In the genomic region with DNA sequence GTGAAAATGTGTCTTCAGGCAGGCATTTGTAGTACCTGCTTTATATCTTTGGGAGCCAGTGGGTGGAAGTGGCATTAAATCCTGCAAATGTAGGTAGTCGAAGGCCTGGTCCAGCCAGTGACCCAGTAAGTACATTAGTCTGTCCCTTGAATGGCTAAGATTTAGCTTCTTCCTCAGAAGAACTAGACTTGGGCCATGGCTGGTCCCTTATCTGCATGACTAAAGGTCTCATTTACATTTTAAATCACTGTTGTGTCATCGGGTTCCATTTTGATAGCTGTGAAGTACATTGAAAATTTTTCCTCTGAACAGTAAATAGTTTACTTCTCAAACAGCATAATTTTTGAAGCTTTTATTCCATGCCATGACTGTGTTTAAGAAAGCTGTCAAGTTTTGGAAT, we compare ENCODE assay signal across 27 cellular contexts.
"Had no signal": no experiment of that assay in that cellular context is flagged by ENCODE, and none has a peak within 500 bp of the region (broad histone marks: within the 10 kb centered on the region; RNA-seq: fewer than 3 reads in every experiment).

No MANE protein-coding gene starts in this region.

- H3K4me1 ChIP-seq: esophagus squamous epithelium, lower lobe of right lung, parathyroid adenoma, prostate gland, right atrium auricular region, testis, upper lobe of left lung had no signal

- H3K9ac ChIP-seq: parathyroid adenoma had no signal

- H3K4me3 ChIP-seq: coronary artery, esophagus squamous epithelium, heart right ventricle, lower lobe of right lung, prostate gland, right atrium auricular region, testis, tibial nerve, upper lobe of left lung had no signal

- ATAC-seq: heart right ventricle; left ventricle myocardium superior; lower lobe of right lung; natural killer cell; sciatic nerve; stimulated activated effector memory CD8-positive, alpha-beta T cell treated with anti-CD3 and anti-CD28 coated beads, Interleukin-12 subunit alpha, Interleukin-12 subunit beta, amount 100 ng/mL, for 72 hours; stimulated activated naive CD8-positive, alpha-beta T cell treated with anti-CD3 and anti-CD28 coated beads, Interleukin-15, Interleukin-2, amounts not matched to agents 100 U/mL and 50 U/mL, for 24 hours had no signal

- H3K36me3 ChIP-seq: esophagus squamous epithelium, heart right ventricle, lower lobe of right lung, neutrophil, prostate gland, right atrium auricular region, tibial nerve, upper lobe of left lung had no signal

- H3K27ac ChIP-seq: coronary artery, esophagus squamous epithelium, heart right ventricle, lower lobe of right lung, neutrophil, parathyroid adenoma, prostate gland, right atrium auricular region, testis, tibial nerve, upper lobe of left lung had no signal

- H3K9me3 ChIP-seq: esophagus squamous epithelium, heart right ventricle, lower lobe of right lung, neutrophil, prostate gland, right atrium auricular region, testis, tibial nerve, upper lobe of left lung had no signal

- FAIRE-seq: endothelial cell of umbilical vein, keratinocyte, urothelium cell line had no signal

- DNase-seq: dermis blood vessel endothelial cell; effector memory CD4-positive, alpha-beta T cell; esophagus squamous epithelium; foreskin melanocyte; glutamatergic neuron; heart right ventricle; hippocampal formation; left ventricle myocardium superior; lower lobe of right lung; natural killer cell; stimulated activated CD4-positive, alpha-beta T cell treated with anti-CD3 and anti-CD28 coated beads, Interleukin-2, amount 100 ng/mL, for 24 hours; stimulated activated CD4-positive, alpha-beta T cell treated with anti-CD3 and anti-CD28 coated beads, Interleukin-4, amount 100 ng/mL, for 24 hours; stimulated activated naive CD8-positive, alpha-beta T cell treated with anti-CD3 and anti-CD28 coated beads, Interleukin-15, Interleukin-2, amounts not matched to agents 100 U/mL and 50 U/mL, for 24 hours; substantia nigra; testis; upper lobe of left lung had no signal

- H3K27me3 ChIP-seq: esophagus squamous epithelium, heart right ventricle, neutrophil, right atrium auricular region, testis, tibial nerve, upper lobe of left lung had no signal
